In the genomic region with DNA sequence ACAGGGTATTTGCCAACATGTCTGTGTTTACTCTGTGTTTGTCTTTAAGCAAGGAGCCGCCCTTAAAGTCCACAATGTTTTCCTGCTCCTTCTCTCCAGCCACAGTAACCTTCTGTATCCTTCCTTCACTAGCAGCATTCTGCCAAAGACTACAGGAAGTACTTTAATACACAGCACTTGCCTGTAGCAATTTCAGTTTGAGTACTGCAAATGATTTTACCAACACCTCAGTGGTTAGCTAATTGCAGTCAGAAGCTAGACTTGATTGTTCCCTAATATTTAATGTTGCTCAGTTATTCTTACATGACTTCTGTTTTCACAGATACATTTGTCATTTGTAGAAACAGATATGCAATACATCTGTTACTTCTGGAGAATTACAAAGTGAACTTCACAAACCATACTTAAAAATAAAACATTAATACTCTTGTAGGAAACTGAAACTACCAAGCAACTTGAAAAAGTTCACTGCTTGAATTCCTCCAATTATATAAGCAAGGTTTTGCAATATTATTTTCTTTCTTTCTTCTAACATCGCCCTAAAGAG, we compare ENCODE assay signal across 8 cellular contexts.
A peak's percentile ranks its signal among the peaks of the same experiment; 100 is the strongest.
DNase-seq lines count a peak whose midpoint lies in the region; ATAC-seq, FAIRE-seq and TF ChIP-seq lines count a peak whose summit lies in the region.

No MANE protein-coding gene starts in this region.

- no TSS peak for BruUV-seq in IMR-90 (replicated peaks; lab: Mats Ljungman, UMichigan)

- H2BK120ac ChIP-seq in IMR-90 (ENCODE audit: low read depth, low read length) = no peak overlapping the region

- no peak overlapping the region for H2AFZ ChIP-seq in IMR-90 (replicated peaks; ENCODE audit: low read length, poor library complexity)

- peaks cover 4% of the 10 kb centered on the region; the same call in 1 of the 2 replicates for H4K20me1 ChIP-seq in IMR-90 (ENCODE audit: insufficient read depth, low read length)

- peak; percentile 94 for FAIRE-seq in GM19239 (lab: Jason Lieb, UNC)

- no peak for DNase-seq in CD8-positive, alpha-beta memory T cell
- DNase-seq in GM19239 (ENCODE audit: insufficient read length, low spot score) (no peak), IMR-90 (peak; percentile 12), ascending aorta (ENCODE audit: low spot score in 2 of 2) (no peak), lung (ENCODE audit: low spot score) (no peak), SK-N-DZ (ENCODE audit: low spot score) (no peak), NCI-H1930 (lab: John Stamatoyannopoulos, UW) (no peak), GOT3 (lab: John Stamatoyannopoulos, UW) (no peak)

- H3K36me3 ChIP-seq in CD8-positive, alpha-beta memory T cell (ENCODE audit: insufficient read depth, low read length) = no peaks in the 10 kb centered on the region
- peaks cover 2% of the 10 kb centered on the region; the same call in 1 of the 2 replicates for H3K36me3 ChIP-seq in IMR-90 (ENCODE audit: control insufficient read depth, insufficient read depth, low read length)
- H3K36me3 ChIP-seq in ascending aorta = no peaks in the 10 kb centered on the region
- H3K36me3 ChIP-seq in lung (ENCODE audit: control insufficient read depth in 2 of 2, insufficient read depth in 2 of 2, low read length in 2 of 2) = no peaks in the 10 kb centered on the region

- no peaks in the 10 kb centered on the region for H3K9me1 ChIP-seq in IMR-90 (ENCODE audit: insufficient read depth, low read length)

- H3K18ac ChIP-seq in IMR-90 (ENCODE audit: low read depth, low read length) = no peak overlapping the region

- CTCF ChIA-PET in CD8-positive, alpha-beta memory T cell (lab: Charles Lee) = no interaction called here
- CTCF ChIA-PET in IMR-90 (lab: Yijun Ruan, JAX) = interaction anchor here (1.1 kb wide), 1 partner anchor 216 kb away, joined by 3 read pairs; no protein-coding TSS in a partner anchor

- H4K5ac ChIP-seq in IMR-90 (ENCODE audit: low read depth, low read length) = no peak overlapping the region

- POLR2A ChIA-PET in CD8-positive, alpha-beta memory T cell (lab: Charles Lee) = interaction anchor here (1.0 kb wide), 1 partner anchor 69 kb away, joined by 3 read pairs; a partner anchor contains a TSS
- POLR2A ChIA-PET in IMR-90 (lab: Charles Lee; ENCODE audit: unreplicated experiment) = no interaction called here

- no peak overlapping the region for H3K23ac ChIP-seq in IMR-90 (ENCODE audit: low read depth, low read length)

- dilution Hi-C loops in IMR-90 (cut with HindIII; ENCODE audit: low sequenced_read_pairs, unreplicated experiment) = no loop called here

- H3K4ac ChIP-seq in IMR-90 (ENCODE audit: low read depth, low read length) = no peak overlapping the region

- H3K79me1 ChIP-seq in IMR-90 (ENCODE audit: low read depth in 1 of 2, low read length in 2 of 2) = peaks cover 14 to 37% of the 10 kb centered on the region in 2 experiments

- in situ Hi-C loops in IMR-90 (cut with MboI; ENCODE audit: low sequenced_read_pairs) = no loop called here

- H2BK5ac ChIP-seq in IMR-90 (ENCODE audit: low read depth, low read length, poor library complexity, severe bottlenecking) = no peak overlapping the region

- peaks cover 9 to 13% (median 12%) of the 10 kb centered on the region in 3 donors for H3K36me3 Mint-ChIP-seq in CD8-positive, alpha-beta memory T cell

- TF ChIP-seq RAD21 in IMR-90 (IDR thresholded peaks at IDR 0.05; ENCODE audit: low read length) = no peak

- intact Hi-C loops in IMR-90 (cut with micrococcal nuclease) (loop anchor here (5.0 kb wide), 1 partner anchor 44 kb away; no protein-coding TSS in a partner anchor), ascending aorta (cut with DNase I) (no loop called here)

- 50% methylated on average over 1 of the region's 2 CpGs; no CpG with 5 or more reads in 1 of the 2 experiments for WGBS in IMR-90 (ENCODE audit: extremely low coverage in 2 of 2, insufficient read length in 1 of 2), 2 experiments
- WGBS in lung, 2 donors = 6 to 8% methylated on average over 2 of the region's 2 CpGs

- no peak overlapping the region for H4K8ac ChIP-seq in IMR-90 (ENCODE audit: low read depth in 2 of 2, low read length in 2 of 2)

- no peak overlapping the region; the same call in 1 of the 2 replicates for H3K9ac ChIP-seq in IMR-90 (ENCODE audit: low read depth, low read length)

- H3K9me3 Mint-ChIP-seq in CD8-positive, alpha-beta memory T cell = peaks cover 0 to 10% (median 7%) of the 10 kb centered on the region in 5 donors

- ATAC-seq in IMR-90 (ENCODE audit: low read depth) (peak; percentile 65), lung (ENCODE audit: insufficient read depth, low FRiP score) (peak; percentile 58)

- no peak overlapping the region for H3K4me3 ChIP-seq in CD8-positive, alpha-beta memory T cell (ENCODE audit: low read length)
- H3K4me3 ChIP-seq in IMR-90 (ENCODE audit: insufficient read depth, low read depth, low read length) = no peak overlapping the region
- peak overlapping the region; percentile 16 to 37 for H3K4me3 ChIP-seq in ascending aorta
- no peak overlapping the region for H3K4me3 ChIP-seq in lung

- peaks cover 17% of the 10 kb centered on the region for H3K4me1 ChIP-seq in CD8-positive, alpha-beta memory T cell (ENCODE audit: insufficient read depth, low read length)
- H3K4me1 ChIP-seq in IMR-90 (ENCODE audit: control insufficient read depth, insufficient read depth, low read length) (no peaks in the 10 kb centered on the region), ascending aorta (peaks cover 0 to 4% of the 10 kb centered on the region in 2 donors), lung (ENCODE audit: control insufficient read depth in 2 of 2, insufficient read depth in 2 of 2, low read length in 2 of 2) (peaks cover 0 to 8% of the 10 kb centered on the region in 2 donors)

- H3K14ac ChIP-seq in IMR-90 (replicated peaks; ENCODE audit: low read depth, low read length) = no peak overlapping the region

- H3K4me3 Mint-ChIP-seq in CD8-positive, alpha-beta memory T cell = peak overlapping the region in 6 of 7 donors; percentile 7 to 62 (median 40)

- no peak overlapping the region for H4K91ac ChIP-seq in IMR-90 (ENCODE audit: insufficient read depth, low read depth, low read length)

- H2AK5ac ChIP-seq in IMR-90 (ENCODE audit: low read depth, low read length) = no peak overlapping the region

- H3K4me2 ChIP-seq in IMR-90 (ENCODE audit: low read depth, low read length) = peak overlapping the region; percentile 65

- H3K27me3 Mint-ChIP-seq in CD8-positive, alpha-beta memory T cell = no peaks in the 10 kb centered on the region

- TF ChIP-seq CTCF in IMR-90 (conservative IDR thresholded peaks at IDR 0.05; ENCODE audit: low read depth, low read length) (no peak), ascending aorta (IDR thresholded peaks at IDR 0.05) (no peak), lung (IDR thresholded peaks at IDR 0.05; ENCODE audit: control extremely low read depth, extremely low read depth) (no peak)

- TF ChIP-seq POLR2A in IMR-90 (IDR thresholded peaks at IDR 0.05; ENCODE audit: low read depth, low read length) = no peak

- no peaks in the 10 kb centered on the region for H3K9me3 ChIP-seq in CD8-positive, alpha-beta memory T cell (ENCODE audit: low read length)
- H3K9me3 ChIP-seq in IMR-90 (ENCODE audit: control insufficient read depth, insufficient read depth, low read length) (peaks cover 4% of the 10 kb centered on the region; the same call in 1 of the 2 replicates), ascending aorta (no peaks in the 10 kb centered on the region), lung (ENCODE audit: control insufficient read depth in 2 of 2, insufficient read depth in 1 of 2, low read length in 1 of 2) (no peaks in the 10 kb centered on the region)

- H3K27ac ChIP-seq in CD8-positive, alpha-beta memory T cell (ENCODE audit: low read depth, low read length) = no peak overlapping the region
- no peak overlapping the region for H3K27ac ChIP-seq in IMR-90 (ENCODE audit: insufficient read depth, low read length)
- H3K27ac ChIP-seq in ascending aorta = peak overlapping the region; percentile 56
- H3K27ac ChIP-seq in lung (ENCODE audit: low read depth in 1 of 2, low read length in 1 of 2) = no peak overlapping the region

- no peak overlapping the region for H3K56ac ChIP-seq in IMR-90 (ENCODE audit: extremely low read depth, insufficient read depth, low read length)

- H3K27ac Mint-ChIP-seq in CD8-positive, alpha-beta memory T cell = peak overlapping the region; percentile 6 to 87 (median 61)

- H2BK15ac ChIP-seq in IMR-90 (ENCODE audit: low read depth, low read length) = no peak overlapping the region

- peaks cover 39 to 57% (median 48%) of the 10 kb centered on the region in 3 donors for H3K4me1 Mint-ChIP-seq in CD8-positive, alpha-beta memory T cell

- no peak overlapping the region for H2BK20ac ChIP-seq in IMR-90 (ENCODE audit: low read depth, low read length)

- no peaks in the 10 kb centered on the region for H3K27me3 ChIP-seq in CD8-positive, alpha-beta memory T cell (ENCODE audit: insufficient read depth, low read length, poor library complexity, severe bottlenecking)
- H3K27me3 ChIP-seq in IMR-90 (ENCODE audit: control insufficient read depth, insufficient read depth, low read length) (no peaks in the 10 kb centered on the region), ascending aorta (no peaks in the 10 kb centered on the region), lung (ENCODE audit: control insufficient read depth, insufficient read depth) (no peaks in the 10 kb centered on the region)

- H2AK9ac ChIP-seq in IMR-90 (replicated peaks; ENCODE audit: low read depth, low read length, poor library complexity) = no peak overlapping the region

TF ChIP-seq in IMR-90, 13 proteins besides CTCF, POLR2A, EP300 and RAD21 (continues in another document):
- TF ChIP-seq RFX5 (IDR thresholded peaks at IDR 0.05; ENCODE audit: low read depth, low read length) (no peak), CEBPB (IDR thresholded peaks at IDR 0.05; ENCODE audit: low read depth, low read length) (no peak), CHD1 (IDR thresholded peaks at IDR 0.05; ENCODE audit: low read depth, low read length) (no peak), SMC3 (IDR thresholded peaks at IDR 0.05; ENCODE audit: low read depth, low read length) (no peak), BHLHE40 (IDR thresholded peaks at IDR 0.05; ENCODE audit: low read depth, low read length) (no peak), MAFK (IDR thresholded peaks at IDR 0.05; ENCODE audit: low read depth, low read length) (no peak), RCOR1 (IDR thresholded peaks at IDR 0.05; ENCODE audit: insufficient replicate concordance, low read length) (no peak), NFE2L2 (IDR thresholded peaks at IDR 0.05; ENCODE audit: low read depth, low read length) (no peak)
- TF ChIP-seq, protein P1, sequence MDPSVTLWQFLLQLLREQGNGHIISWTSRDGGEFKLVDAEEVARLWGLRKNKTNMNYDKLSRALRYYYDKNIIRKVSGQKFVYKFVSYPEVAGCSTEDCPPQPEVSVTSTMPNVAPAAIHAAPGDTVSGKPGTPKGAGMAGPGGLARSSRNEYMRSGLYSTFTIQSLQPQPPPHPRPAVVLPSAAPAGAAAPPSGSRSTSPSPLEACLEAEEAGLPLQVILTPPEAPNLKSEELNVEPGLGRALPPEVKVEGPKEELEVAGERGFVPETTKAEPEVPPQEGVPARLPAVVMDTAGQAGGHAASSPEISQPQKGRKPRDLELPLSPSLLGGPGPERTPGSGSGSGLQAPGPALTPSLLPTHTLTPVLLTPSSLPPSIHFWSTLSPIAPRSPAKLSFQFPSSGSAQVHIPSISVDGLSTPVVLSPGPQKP (IDR thresholded peaks at IDR 0.05; ENCODE audit: borderline replicate concordance, low read depth, low read length) = no peak

Comparison
In these comparisons a context has a peak if more than half of its experiments do, and no peak if none do; other contexts are left out.
1. H3K27ac ChIP-seq: peak in ascending aorta (2 of 2); none in CD8-positive, alpha-beta memory T cell (single experiment), IMR-90 (single experiment) and lung (0 of 2).
2. H3K4me3 ChIP-seq: peak in ascending aorta (2 of 2); none in CD8-positive, alpha-beta memory T cell (single experiment), IMR-90 (single experiment) and lung (single experiment).